8 cellular contexts compared by ENCODE assay signal in genomic region chr17:36657763-36658490, GRCh38. TPM values are rescaled to one million over a fixed set of nuclear protein-coding genes. Genes with fewer than 3 reads are reported as not detected.
DNase-seq lines count a peak whose midpoint lies in the region; ATAC-seq and TF ChIP-seq lines count a peak whose summit lies in the region.

No MANE protein-coding gene starts in this region.

- H3K4me1 Mint-ChIP-seq in mesothelial cell of epicardium: peaks cover 7% of the 10 kb centered on the region

- H3K4me3 ChIP-seq in Loucy (ENCODE audit: low read length, poor library complexity, severe bottlenecking) (no peak overlapping the region), coronary artery (peak overlapping the region; percentile 58)

- no peak overlapping the region for H2AFZ ChIP-seq in Loucy (ENCODE audit: low read length)

- H3K27me3 ChIP-seq in Loucy (ENCODE audit: insufficient read depth, low read length, poor library complexity, severe bottlenecking): no peaks in the 10 kb centered on the region

- no peak overlapping the region for H3K27ac Mint-ChIP-seq in mesothelial cell of epicardium

- ATAC-seq in HG03095 (IDR thresholded peaks at IDR 0.05; ENCODE audit: unreplicated experiment): no peak

- no peaks in the 10 kb centered on the region for H3F3A ChIP-seq in Loucy (ENCODE audit: low read depth)

- no peak overlapping the region for H3K4me2 ChIP-seq in Loucy (ENCODE audit: low read depth, low read length, poor library complexity, severe bottlenecking)

- H3K79me2 ChIP-seq in Loucy (ENCODE audit: insufficient read depth, low read length): no peaks in the 10 kb centered on the region

- H3K9ac ChIP-seq in Loucy (ENCODE audit: low read depth, low read length, poor library complexity, severe bottlenecking): no peak overlapping the region

- peak overlapping the region; percentile 71 for H3K4me3 Mint-ChIP-seq in mesothelial cell of epicardium

- H3K4me1 ChIP-seq in Loucy (ENCODE audit: insufficient read depth, low read length, poor library complexity, severe bottlenecking): no peaks in the 10 kb centered on the region

- H3K36me3 Mint-ChIP-seq in mesothelial cell of epicardium: no peaks in the 10 kb centered on the region

- H3K27ac ChIP-seq in coronary artery: no peak overlapping the region

- peaks cover 58% of the 10 kb centered on the region for H3K27me3 Mint-ChIP-seq in mesothelial cell of epicardium (ENCODE audit: low read depth)

- TF ChIP-seq CTCF in Loucy (conservative IDR thresholded peaks at IDR 0.05; ENCODE audit: low read length) (peak; percentile 42), coronary artery (IDR thresholded peaks at IDR 0.05) (no peak), mesothelial cell of epicardium (IDR thresholded peaks at IDR 0.05; ENCODE audit: unreplicated experiment) (no peak)

- H4K20me1 ChIP-seq in Loucy (ENCODE audit: insufficient read depth, low read length, poor library complexity, severe bottlenecking): no peaks in the 10 kb centered on the region

- H3K9me2 ChIP-seq in Loucy (replicated peaks; ENCODE audit: low read depth, low read length): no peaks in the 10 kb centered on the region

- DNase-seq in DMS79 treated with DMSO at 0.1 percent for 48 hours (lab: John Stamatoyannopoulos, UW) (peak; percentile 41), coronary artery (ENCODE audit: low spot score) (no peak), mesothelial cell of epicardium (ENCODE audit: low spot score in 2 of 2, unreplicated experiment in 2 of 2) (no peak), NCI-H446 (lab: John Stamatoyannopoulos, UW) (no peak), SHP77 treated with DMSO at 0.1 percent for 48 hours (lab: John Stamatoyannopoulos, UW) (no peak), superior temporal gyrus (ENCODE audit: extremely low spot score) (no peak)

- no peaks in the 10 kb centered on the region for H3K36me3 ChIP-seq in Loucy (ENCODE audit: insufficient read depth, low read length)

- no peaks in the 10 kb centered on the region for H3K9me3 Mint-ChIP-seq in mesothelial cell of epicardium

- no peaks in the 10 kb centered on the region for H3K9me3 ChIP-seq in Loucy (ENCODE audit: insufficient read depth, low read depth, low read length)

RNA-seq across cellular contexts. Expression of gene MRM1, which starts 56.5 kb away (rescaled TPM):
- 5.1 to 5.6 TPM (median 5.4 TPM) in 3 replicates for total RNA-seq in mesothelial cell of epicardium
